20 cellular contexts compared by ENCODE assay signal in genomic region chr16:85307552-85308364, GRCh38.
DNase-seq lines count a peak whose midpoint lies in the region; ATAC-seq and TF ChIP-seq lines count a peak whose summit lies in the region.
"Had no signal": no experiment of that assay in that cellular context is flagged by ENCODE, and none has a peak within 500 bp of the region (broad histone marks: within the 10 kb centered on the region; RNA-seq: fewer than 3 reads in every experiment).

No MANE protein-coding gene starts in this region.

- peaks cover 0 to 96% (median 75%) of the 10 kb centered on the region in 4 donors for H3K4me1 ChIP-seq in tibial nerve

- H3K27me3 ChIP-seq in tibial nerve: no peaks in the 10 kb centered on the region
- H3K27me3 ChIP-seq: uterus had no signal

- H3K4me1 Mint-ChIP-seq in activated naive CD4-positive, alpha-beta T cell treated with anti-CD3 and anti-CD28 coated beads for 36 hours (ENCODE audit: low read depth): peaks cover 76% of the 10 kb centered on the region
- peaks cover 47% of the 10 kb centered on the region for H3K4me1 Mint-ChIP-seq in activated T-helper 1 cell treated with anti-CD3 and anti-CD28 coated beads, Interleukin-12 subunit alpha, Interleukin-12 subunit beta, Interleukin-2, Interleukin-4 antibody, amounts not matched to agents 30 ng/mL and 10 ng/mL and 1 ng/mL, durations not matched to agents 14 hours and 24 hours and 36 hours (ENCODE audit: low read depth)
- peaks cover 59% of the 10 kb centered on the region for H3K4me1 Mint-ChIP-seq in activated CD4-positive, alpha-beta memory T cell treated with anti-CD3 and anti-CD28 coated beads, Interleukin-2, amount 10 ng/mL, durations not matched to agents 7 days and 5 days

- intact Hi-C loops in activated naive CD4-positive, alpha-beta T cell treated with anti-CD3 and anti-CD28 coated beads for 36 hours (cut with micrococcal nuclease): loop anchor here (2.0 to 5.0 kb wide), 3 partner anchors 247 to 590 kb away; partner anchors contain the start of gene IRF8
- intact Hi-C loops in activated T-helper 1 cell treated with anti-CD3 and anti-CD28 coated beads, Interleukin-12 subunit alpha, Interleukin-12 subunit beta, Interleukin-2, Interleukin-4 antibody, amounts not matched to agents 30 ng/mL and 10 ng/mL and 1 ng/mL, durations not matched to agents 14 hours and 24 hours and 36 hours (cut with micrococcal nuclease): loop anchor here (2.0 to 10.0 kb wide), 4 partner anchors 180 to 407 kb away; partner anchors contain the start of genes GINS2 and GSE1

- TF ChIP-seq EP300 in tibial nerve (IDR thresholded peaks at IDR 0.05): no peak

- no peak for TF ChIP-seq CTCF in tibial nerve (IDR thresholded peaks at IDR 0.05)

- peak overlapping the region; percentile 72 to 89 (median 80) for H3K27ac ChIP-seq in tibial nerve
- H3K27ac ChIP-seq: lower lobe of right lung, uterus had no signal

- ATAC-seq in left lobe of liver: peak; percentile 67
- ATAC-seq: lower lobe of right lung, sciatic nerve, SK-N-SH treated with all-trans-retinoic acid at 6 μM for 48 hours had no signal

- H3K36me3 Mint-ChIP-seq in activated naive CD4-positive, alpha-beta T cell treated with anti-CD3 and anti-CD28 coated beads for 36 hours (ENCODE audit: low read depth): no peaks in the 10 kb centered on the region
- H3K36me3 Mint-ChIP-seq in activated T-helper 1 cell treated with anti-CD3 and anti-CD28 coated beads, Interleukin-12 subunit alpha, Interleukin-12 subunit beta, Interleukin-2, Interleukin-4 antibody, amounts not matched to agents 30 ng/mL and 10 ng/mL and 1 ng/mL, durations not matched to agents 14 hours and 24 hours and 36 hours (ENCODE audit: low read depth): no peaks in the 10 kb centered on the region
- no peaks in the 10 kb centered on the region for H3K36me3 Mint-ChIP-seq in activated CD4-positive, alpha-beta memory T cell treated with anti-CD3 and anti-CD28 coated beads, Interleukin-2, amount 10 ng/mL, durations not matched to agents 7 days and 5 days (ENCODE audit: low read depth)

- H3K4me3 Mint-ChIP-seq in activated naive CD4-positive, alpha-beta T cell treated with anti-CD3 and anti-CD28 coated beads for 36 hours: no peak overlapping the region
- H3K4me3 Mint-ChIP-seq in activated T-helper 1 cell treated with anti-CD3 and anti-CD28 coated beads, Interleukin-12 subunit alpha, Interleukin-12 subunit beta, Interleukin-2, Interleukin-4 antibody, amounts not matched to agents 30 ng/mL and 10 ng/mL and 1 ng/mL, durations not matched to agents 14 hours and 24 hours and 36 hours: no peak overlapping the region
- H3K4me3 Mint-ChIP-seq in activated CD4-positive, alpha-beta memory T cell treated with anti-CD3 and anti-CD28 coated beads, Interleukin-2, amount 10 ng/mL, durations not matched to agents 7 days and 5 days: no peak overlapping the region
- H3K4me3 Mint-ChIP-seq: nephron progenitor cell had no signal

- WGBS in tibial nerve, 2 donors: 67 to 73% methylated on average over 18 to 21 of the region's 24 CpGs

- DNase-seq in activated naive CD4-positive, alpha-beta T cell treated with anti-CD3 and anti-CD28 coated beads for 36 hours: no peak
- DNase-seq in activated naive CD4-positive, alpha-beta T cell treated with Interleukin-2 at 50 U/mL for 16 hours: no peak
- DNase-seq in activated T-helper 1 cell treated with anti-CD3 and anti-CD28 coated beads, Interleukin-12 subunit alpha, Interleukin-12 subunit beta, Interleukin-2, Interleukin-4 antibody, amounts not matched to agents 30 ng/mL and 10 ng/mL and 1 ng/mL, durations not matched to agents 14 hours and 24 hours and 36 hours (ENCODE audit: low spot score): no peak
- DNase-seq in left lobe of liver (ENCODE audit: low spot score) (peak; percentile 88), tibial nerve (ENCODE audit: low spot score in 2 of 2) (no peak), NCI-H1436 (lab: John Stamatoyannopoulos, UW) (no peak), T1000 (lab: John Stamatoyannopoulos, UW) (no peak)
- DNase-seq in activated CD4-positive, alpha-beta memory T cell treated with anti-CD3 and anti-CD28 coated beads, Interleukin-2, amount 10 ng/mL, durations not matched to agents 7 days and 5 days: no peak
- DNase-seq: activated T-cell treated with anti-CD3 and anti-CD28 coated beads, Interleukin-2, amount 50 U/mL, for 1 hour; DMS 273 treated with DMSO at 0.1 percent for 48 hours; esophagus squamous epithelium; hypothalamus; lower lobe of right lung; NCI-H1417 treated with DMSO at 0.1 percent for 48 hours; NCI-H446; nephron progenitor cell; stimulated activated CD4-positive, alpha-beta T cell treated with anti-CD3 and anti-CD28 coated beads, Interleukin-2, amount 100 ng/mL, for 48 hours; uterus had no signal

- no peaks in the 10 kb centered on the region for H3K9me3 ChIP-seq in tibial nerve
- H3K9me3 ChIP-seq: esophagus squamous epithelium, lower lobe of right lung, uterus had no signal

- CTCF ChIA-PET in activated naive CD4-positive, alpha-beta T cell treated with anti-CD3 and anti-CD28 coated beads for 36 hours (lab: Charles Lee): interaction anchor here (0.6 to 3.8 kb wide), 8 partner anchors 18 to 569 kb away, joined by 3 to 17 read pairs (median 3); no protein-coding TSS in a partner anchor
- CTCF ChIA-PET in activated CD4-positive, alpha-beta memory T cell treated with anti-CD3 and anti-CD28 coated beads, Interleukin-2, amount 10 ng/mL, durations not matched to agents 7 days and 5 days (lab: Charles Lee): interaction anchor here (4.2 kb wide), 1 partner anchor 11 kb away, joined by 26 read pairs; no protein-coding TSS in a partner anchor

- TF ChIP-seq POLR2A in tibial nerve (IDR thresholded peaks at IDR 0.05): no peak

- POLR2A ChIA-PET in activated CD4-positive, alpha-beta memory T cell treated with anti-CD3 and anti-CD28 coated beads, Interleukin-2, amount 10 ng/mL, durations not matched to agents 7 days and 5 days (lab: Charles Lee): no interaction called here

- H3K9me3 Mint-ChIP-seq in activated naive CD4-positive, alpha-beta T cell treated with anti-CD3 and anti-CD28 coated beads for 36 hours: no peaks in the 10 kb centered on the region
- no peaks in the 10 kb centered on the region for H3K9me3 Mint-ChIP-seq in activated T-helper 1 cell treated with anti-CD3 and anti-CD28 coated beads, Interleukin-12 subunit alpha, Interleukin-12 subunit beta, Interleukin-2, Interleukin-4 antibody, amounts not matched to agents 30 ng/mL and 10 ng/mL and 1 ng/mL, durations not matched to agents 14 hours and 24 hours and 36 hours
- no peaks in the 10 kb centered on the region for H3K9me3 Mint-ChIP-seq in activated CD4-positive, alpha-beta memory T cell treated with anti-CD3 and anti-CD28 coated beads, Interleukin-2, amount 10 ng/mL, durations not matched to agents 7 days and 5 days
- H3K9me3 Mint-ChIP-seq: nephron progenitor cell had no signal

- no peak overlapping the region for H3K4me3 ChIP-seq in tibial nerve
- H3K4me3 ChIP-seq: esophagus squamous epithelium, lower lobe of right lung, uterus had no signal

- H3K36me3 ChIP-seq in tibial nerve: no peaks in the 10 kb centered on the region
- H3K36me3 ChIP-seq: esophagus squamous epithelium, lower lobe of right lung, uterus had no signal

- peak overlapping the region; percentile 72 for H3K27ac Mint-ChIP-seq in activated naive CD4-positive, alpha-beta T cell treated with anti-CD3 and anti-CD28 coated beads for 36 hours
- peak overlapping the region; percentile 80 for H3K27ac Mint-ChIP-seq in activated T-helper 1 cell treated with anti-CD3 and anti-CD28 coated beads, Interleukin-12 subunit alpha, Interleukin-12 subunit beta, Interleukin-2, Interleukin-4 antibody, amounts not matched to agents 30 ng/mL and 10 ng/mL and 1 ng/mL, durations not matched to agents 14 hours and 24 hours and 36 hours
- no peak overlapping the region for H3K27ac Mint-ChIP-seq in activated CD4-positive, alpha-beta memory T cell treated with anti-CD3 and anti-CD28 coated beads, Interleukin-2, amount 10 ng/mL, durations not matched to agents 7 days and 5 days
- H3K27ac Mint-ChIP-seq: nephron progenitor cell had no signal

- no peaks in the 10 kb centered on the region for H3K27me3 Mint-ChIP-seq in activated naive CD4-positive, alpha-beta T cell treated with anti-CD3 and anti-CD28 coated beads for 36 hours (ENCODE audit: low read depth)
- no peaks in the 10 kb centered on the region for H3K27me3 Mint-ChIP-seq in activated T-helper 1 cell treated with anti-CD3 and anti-CD28 coated beads, Interleukin-12 subunit alpha, Interleukin-12 subunit beta, Interleukin-2, Interleukin-4 antibody, amounts not matched to agents 30 ng/mL and 10 ng/mL and 1 ng/mL, durations not matched to agents 14 hours and 24 hours and 36 hours (ENCODE audit: insufficient read depth)
- H3K27me3 Mint-ChIP-seq in activated CD4-positive, alpha-beta memory T cell treated with anti-CD3 and anti-CD28 coated beads, Interleukin-2, amount 10 ng/mL, durations not matched to agents 7 days and 5 days: peaks cover 7% of the 10 kb centered on the region
